In genomic region chr15:29383367-29383766, GRCh38 we compare ENCODE assay signal across 9 cellular contexts.
"Had no signal": no experiment of that assay in that cellular context is flagged by ENCODE, and none has a peak within 500 bp of the region (broad histone marks: within the 10 kb centered on the region; RNA-seq: fewer than 3 reads in every experiment).

No MANE protein-coding gene starts in this region.

- DNase-seq: GM23248, GOT3, H9, HCEC 1CT, IMR-90, KG1 had no signal

- H3K4me3 ChIP-seq: GM23248, K562 had no signal

- ATAC-seq: K562 had no signal

- FAIRE-seq: H54, HTR-8/SVneo, K562 had no signal

- H3K27ac ChIP-seq: GM23248 had no signal

- H3K9ac ChIP-seq: GM23248 had no signal

- H2AFZ ChIP-seq: GM23248 had no signal
